In genomic region chr1:164823486-164824279, GRCh38 we compare ENCODE assay signal across 14 cellular contexts.
A peak's percentile ranks its signal among the peaks of the same experiment; 100 is the strongest.
DNase-seq lines count a peak whose midpoint lies in the region; ATAC-seq and TF ChIP-seq lines count a peak whose summit lies in the region.
"Had no signal": no experiment of that assay in that cellular context is flagged by ENCODE, and none has a peak within 500 bp of the region (broad histone marks: within the 10 kb centered on the region; RNA-seq: fewer than 3 reads in every experiment).

No MANE protein-coding gene starts in this region.

- intact Hi-C loops in heart right ventricle (cut with DNase I) = loop anchor here in 3 of 10 donors (1.0 to 10.0 kb wide), 3 partner anchors 36 to 251 kb away; no protein-coding TSS in a partner anchor
- intact Hi-C loops in prostate gland (cut with DNase I) = loop anchor here (5.0 kb wide), 1 partner anchor 34 kb away; no protein-coding TSS in a partner anchor

- peaks cover 0 to 31% (median 16%) of the 10 kb centered on the region in 9 donors for H3K4me1 ChIP-seq in heart right ventricle
- no peaks in the 10 kb centered on the region for H3K4me1 ChIP-seq in prostate gland (replicated peaks)
- no peaks in the 10 kb centered on the region for H3K4me1 ChIP-seq in effector memory CD4-positive, alpha-beta T cell (ENCODE audit: control insufficient read depth, insufficient read depth, low read length, poor library complexity, severe bottlenecking)
- H3K4me1 ChIP-seq: BLaER1 treated with 17β-estradiol and CSF1 and Interleukin-3, amounts not matched to agents 10 nM and 100 nM had no signal

- TF ChIP-seq POLR2A in prostate gland (IDR thresholded peaks at IDR 0.05) = no peak

- H3K9me3 ChIP-seq in heart right ventricle (no peaks in the 10 kb centered on the region), prostate gland (no peaks in the 10 kb centered on the region)
- no peaks in the 10 kb centered on the region for H3K9me3 ChIP-seq in effector memory CD4-positive, alpha-beta T cell (ENCODE audit: control insufficient read depth, low read length)
- H3K9me3 ChIP-seq: BLaER1 treated with 17β-estradiol and CSF1 and Interleukin-3, amounts not matched to agents 10 nM and 100 nM had no signal

- H3K36me3 ChIP-seq in heart right ventricle (peaks cover 0 to 56% (median 12%) of the 10 kb centered on the region in 9 donors), prostate gland (no peaks in the 10 kb centered on the region)
- no peaks in the 10 kb centered on the region for H3K36me3 ChIP-seq in effector memory CD4-positive, alpha-beta T cell (ENCODE audit: control insufficient read depth, insufficient read depth, low read length)

- WGBS in heart right ventricle, 2 donors = 35 to 39% methylated on average over 5 of the region's 5 CpGs
- 26% methylated on average over 5 of the region's 5 CpGs for WGBS in prostate gland

- in situ Hi-C loops in astrocyte of the cerebellum (cut with HindIII; ENCODE audit: low sequenced_read_pairs) = no loop called here

- ATAC-seq in heart right ventricle (peak; percentile 53 to 95 (median 88)), HG03521 (IDR thresholded peaks at IDR 0.05; ENCODE audit: unreplicated experiment) (no peak), HG02610 (IDR thresholded peaks at IDR 0.05; ENCODE audit: unreplicated experiment) (no peak)

- peak; percentile 13 for DNase-seq in Daoy (ENCODE audit: low read depth)
- peak; percentile 77 for DNase-seq in astrocyte of the cerebellum (ENCODE audit: low read depth)
- DNase-seq in heart right ventricle = peak in 1 of 2 donors; percentile 38
- DNase-seq in prostate gland (ENCODE audit: low spot score) = peak; percentile 32
- DNase-seq in HT-29 (ENCODE audit: low spot score) = no peak
- DNase-seq in effector memory CD4-positive, alpha-beta T cell = no peak
- DNase-seq: activated CD4-positive, alpha-beta memory T cell treated with anti-CD3 and anti-CD28 coated beads for 36 hours; activated gamma-delta T cell; hypothalamus; Karpas-422; NCI-H2081 had no signal

- H3K27ac ChIP-seq in heart right ventricle (peak overlapping the region in 9 of 10 donors; percentile 32 to 84 (median 70)), prostate gland (no peak overlapping the region)
- no peak overlapping the region for H3K27ac ChIP-seq in effector memory CD4-positive, alpha-beta T cell (ENCODE audit: insufficient read depth, low read length, poor library complexity, severe bottlenecking)
- H3K27ac ChIP-seq: BLaER1 treated with 17β-estradiol and CSF1 and Interleukin-3, amounts not matched to agents 10 nM and 100 nM had no signal

- TF ChIP-seq CTCF in astrocyte of the cerebellum (IDR thresholded peaks at IDR 0.05; ENCODE audit: low read depth, low read length, missing control alignments) = peak; percentile 17
- TF ChIP-seq CTCF in heart right ventricle (IDR thresholded peaks at IDR 0.05) = peak in 3 of 9 donors; percentile 24 to 27 (median 27)
- peak in 1 of 4 experiments; percentile 21 for TF ChIP-seq CTCF in prostate gland (IDR thresholded peaks at IDR 0.05)

- H3K4me3 ChIP-seq in astrocyte of the cerebellum (ENCODE audit: low read depth, low read length) (no peak overlapping the region), heart right ventricle (no peak overlapping the region), prostate gland (no peak overlapping the region)
- no peak overlapping the region for H3K4me3 ChIP-seq in effector memory CD4-positive, alpha-beta T cell (ENCODE audit: insufficient read depth, low read depth, low read length, poor library complexity, severe bottlenecking)
- H3K4me3 ChIP-seq: BLaER1 treated with 17β-estradiol and CSF1 and Interleukin-3, amounts not matched to agents 10 nM and 100 nM had no signal

- H3K27me3 ChIP-seq in heart right ventricle (no peaks in the 10 kb centered on the region), prostate gland (replicated peaks; ENCODE audit: insufficient read depth) (no peaks in the 10 kb centered on the region)
- H3K27me3 ChIP-seq in effector memory CD4-positive, alpha-beta T cell (replicated peaks; ENCODE audit: control insufficient read depth, insufficient read depth, low read length, poor library complexity, severe bottlenecking) = no peaks in the 10 kb centered on the region
- H3K27me3 ChIP-seq: BLaER1 treated with 17β-estradiol and CSF1 and Interleukin-3, amounts not matched to agents 10 nM and 100 nM had no signal

Comparison
In these comparisons a context has a peak if more than half of its experiments do, and no peak if none do; other contexts are left out.
1. DNase-seq: peak in Daoy (single experiment), astrocyte of the cerebellum (single experiment) and prostate gland (single experiment); none in HT-29 (single experiment) and effector memory CD4-positive, alpha-beta T cell (0 of 3).
2. ATAC-seq: peak in heart right ventricle (8 of 8); none in HG03521 (single experiment) and HG02610 (single experiment).
3. H3K27ac ChIP-seq: peak in heart right ventricle (9 of 10); none in prostate gland (0 of 2) and effector memory CD4-positive, alpha-beta T cell (single experiment).